15 cellular contexts compared by ENCODE assay signal in the genomic region with DNA sequence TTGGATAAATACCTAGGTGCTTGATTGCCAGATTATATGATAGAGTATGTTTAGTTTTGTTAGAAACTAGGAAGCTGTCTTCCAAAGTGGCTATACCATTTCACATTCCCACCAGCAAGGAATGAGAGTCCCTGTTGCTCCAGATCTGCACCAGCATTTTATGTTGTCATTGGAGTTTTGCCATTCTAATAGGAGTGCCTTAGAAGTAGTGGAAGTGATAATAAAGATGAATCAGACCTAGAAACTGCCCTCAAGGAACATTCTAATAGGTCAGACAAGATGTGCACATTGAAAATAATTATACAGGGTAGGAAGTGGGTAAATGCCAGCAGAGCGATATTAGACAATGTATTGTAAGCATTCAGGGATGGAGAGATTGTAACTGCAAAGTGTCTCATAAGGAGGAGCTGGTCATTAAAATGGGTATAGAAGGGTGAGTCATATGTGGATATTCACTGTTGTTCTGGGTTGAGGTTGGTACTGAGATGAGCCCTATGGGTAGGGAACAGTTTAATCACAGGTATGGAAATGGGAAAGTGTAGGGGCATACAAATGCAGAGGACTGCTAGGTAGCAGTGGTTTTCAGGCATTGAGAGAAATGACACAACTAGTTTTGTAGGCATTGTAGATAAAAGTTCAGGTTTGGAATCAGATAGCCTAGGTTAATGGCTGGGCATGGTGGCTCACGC.
DNase-seq lines count a peak whose midpoint lies in the region; TF ChIP-seq lines count a peak whose summit lies in the region.
"Had no signal": no experiment of that assay in that cellular context is flagged by ENCODE, and none has a peak within 500 bp of the region (broad histone marks: within the 10 kb centered on the region; RNA-seq: fewer than 3 reads in every experiment).

No MANE protein-coding gene starts in this region.

- H3K4me3 Mint-ChIP-seq in nephron (no peak overlapping the region), endothelial cell (ENCODE audit: unreplicated experiment) (no peak overlapping the region)
- H3K4me3 Mint-ChIP-seq: activated naive CD8-positive, alpha-beta T cell treated with anti-CD3 and anti-CD28 coated beads, Interleukin-2, amount 10 ng/mL, durations not matched to agents 7 days and 5 days; CD4-positive, alpha-beta T cell; T-helper 2 cell treated with Interferon-gamma antibody and Interleukin-4, amounts not matched to agents 5 μg/mL and 100 μg/mL, for 36 hours had no signal

- H3K36me3 Mint-ChIP-seq in nephron (ENCODE audit: low read depth), result peaks cover 49% of the 10 kb centered on the region
- H3K36me3 Mint-ChIP-seq in endothelial cell (ENCODE audit: low read depth, unreplicated experiment), result no peaks in the 10 kb centered on the region

- in situ Hi-C loops in Caki2 (cut with HindIII; ENCODE audit: low pct_unique_long_range_greater_than_20kb, low sequenced_read_pairs), result no loop called here

- H3K4me3 ChIP-seq in Karpas-422 (ENCODE audit: low read length), result no peak overlapping the region
- H3K4me3 ChIP-seq: suprapubic skin had no signal

- no peak overlapping the region for H3K4me2 ChIP-seq in Karpas-422 (ENCODE audit: low read depth, low read length, poor library complexity, severe bottlenecking)

- no peaks in the 10 kb centered on the region for H3K9me2 ChIP-seq in Karpas-422 (replicated peaks; ENCODE audit: insufficient read depth, low read length)

- no peak overlapping the region for H3K27ac ChIP-seq in Karpas-422 (ENCODE audit: low read length)
- H3K27ac ChIP-seq: suprapubic skin had no signal

- H3K9me3 ChIP-seq in Karpas-422 (ENCODE audit: low read length), result no peaks in the 10 kb centered on the region
- H3K9me3 ChIP-seq: suprapubic skin had no signal

- H4K20me1 ChIP-seq in Karpas-422 (ENCODE audit: insufficient read depth, low read depth, low read length), result no peaks in the 10 kb centered on the region

- H3K27me3 ChIP-seq in Karpas-422 (ENCODE audit: low read length), result no peaks in the 10 kb centered on the region
- H3K27me3 ChIP-seq: suprapubic skin had no signal

- peaks cover 16% of the 10 kb centered on the region for H3K4me1 Mint-ChIP-seq in nephron
- H3K4me1 Mint-ChIP-seq in endothelial cell (ENCODE audit: unreplicated experiment), result peaks cover 6% of the 10 kb centered on the region
- H3K4me1 Mint-ChIP-seq: activated naive CD8-positive, alpha-beta T cell treated with anti-CD3 and anti-CD28 coated beads, Interleukin-2, amount 10 ng/mL, durations not matched to agents 7 days and 5 days had no signal

- DNase-seq in Caki2 (ENCODE audit: low read depth) (peak; percentile 57), M059J (ENCODE audit: low read depth) (peak; percentile 87), dermis blood vessel endothelial cell (peak; percentile 4), HUDEP-2 (lab: John Stamatoyannopoulos, UW; ENCODE audit: unreplicated experiment in 76 of 76) (no peak), NCI-H2227 (lab: John Stamatoyannopoulos, UW; ENCODE audit: unreplicated experiment) (no peak), endothelial cell (ENCODE audit: low spot score) (no peak), Karpas-422 (no peak)
- DNase-seq: activated naive CD8-positive, alpha-beta T cell treated with anti-CD3 and anti-CD28 coated beads, Interleukin-2, amount 10 ng/mL, durations not matched to agents 7 days and 5 days; CD4-positive, alpha-beta T cell; head of caudate nucleus; NCI-H1048; NCI-H526 treated with DMSO at 0.1 percent for 48 hours had no signal

- H3K27me3 Mint-ChIP-seq in nephron (ENCODE audit: low read depth) (no peaks in the 10 kb centered on the region), endothelial cell (ENCODE audit: unreplicated experiment) (no peaks in the 10 kb centered on the region)
- H3K27me3 Mint-ChIP-seq: activated naive CD8-positive, alpha-beta T cell treated with anti-CD3 and anti-CD28 coated beads, Interleukin-2, amount 10 ng/mL, durations not matched to agents 7 days and 5 days; CD4-positive, alpha-beta T cell had no signal

- peaks cover 79% of the 10 kb centered on the region for H3K79me2 ChIP-seq in Karpas-422 (ENCODE audit: low read length)

- TF ChIP-seq CTCF in nephron (IDR thresholded peaks at IDR 0.05; ENCODE audit: unreplicated experiment in 3 of 3), result no peak
- TF ChIP-seq CTCF in endothelial cell (IDR thresholded peaks at IDR 0.05; ENCODE audit: unreplicated experiment), result no peak

- H2AFZ ChIP-seq in Karpas-422 (ENCODE audit: low read length), result no peak overlapping the region

- peak overlapping the region in 2 of 3 experiments; percentile 1 to 2 for H3K27ac Mint-ChIP-seq in nephron
- H3K27ac Mint-ChIP-seq in endothelial cell (ENCODE audit: unreplicated experiment), result no peak overlapping the region
- H3K27ac Mint-ChIP-seq: activated naive CD8-positive, alpha-beta T cell treated with anti-CD3 and anti-CD28 coated beads, Interleukin-2, amount 10 ng/mL, durations not matched to agents 7 days and 5 days; CD4-positive, alpha-beta T cell; T-helper 2 cell treated with Interferon-gamma antibody and Interleukin-4, amounts not matched to agents 5 μg/mL and 100 μg/mL, for 36 hours had no signal

- no peaks in the 10 kb centered on the region for H3K9me3 Mint-ChIP-seq in nephron
- no peaks in the 10 kb centered on the region for H3K9me3 Mint-ChIP-seq in endothelial cell (ENCODE audit: unreplicated experiment)
- H3K9me3 Mint-ChIP-seq: activated naive CD8-positive, alpha-beta T cell treated with anti-CD3 and anti-CD28 coated beads, Interleukin-2, amount 10 ng/mL, durations not matched to agents 7 days and 5 days; CD4-positive, alpha-beta T cell had no signal

- no peak overlapping the region for H3K9ac ChIP-seq in Karpas-422 (ENCODE audit: low read length)

- H3K4me1 ChIP-seq in Karpas-422 (ENCODE audit: low read length), result peaks cover 24% of the 10 kb centered on the region
- H3K4me1 ChIP-seq: suprapubic skin had no signal

- H3K36me3 ChIP-seq in Karpas-422 (ENCODE audit: insufficient read depth, low read length), result peaks cover 51% of the 10 kb centered on the region
- H3K36me3 ChIP-seq: suprapubic skin had no signal

Comparison
In these comparisons a context has a peak if more than half of its experiments do, and no peak if none do; other contexts are left out.
1. DNase-seq: peak in Caki2 (single experiment), M059J (single experiment) and dermis blood vessel endothelial cell (single experiment); none in HUDEP-2 (0 of 76), NCI-H2227 (single experiment), endothelial cell (single experiment) and Karpas-422 (single experiment).